1 cellular context compared by ENCODE assay signal in genomic region chr11:2884424-2884815, GRCh38.
TF ChIP-seq lines count a peak whose summit lies in the region.

No MANE protein-coding gene starts in this region.

TF ChIP-seq in K562, 482 proteins besides CTCF, POLR2A, EP300 and RAD21:
- 0 out of 4 replicates have a peak, but pooled peaks of 1 of the 2 experiments have one; percentile 20 for TF ChIP-seq UBTF (IDR thresholded peaks at IDR 0.05; ENCODE audit: borderline replicate concordance in 1 of 2, low read depth in 2 of 2, low read length in 2 of 2)
- TF ChIP-seq RB1 (IDR thresholded peaks at IDR 0.05; ENCODE audit: low read depth): 0 out of 2 replicates have a peak, but pooled peaks have one; percentile 4
- TF ChIP-seq VEZF1 (CRISPR knock-in tag; IDR thresholded peaks at IDR 0.05): peak; percentile 67
- TF ChIP-seq ZFP91 (CRISPR knock-in tag; IDR thresholded peaks at IDR 0.05): peak; percentile 85
- peak in 1 of 2 experiments; percentile 60 for TF ChIP-seq E2F6 (IDR thresholded peaks at IDR 0.05; ENCODE audit: borderline replicate concordance in 1 of 2, extremely low read depth in 1 of 2, insufficient read depth in 1 of 2, insufficient read length in 1 of 2, low read depth in 1 of 2, low read length in 1 of 2, poor library complexity in 1 of 2, severe bottlenecking in 1 of 2)
- no peak for TF ChIP-seq ZNF184 (CRISPR knock-in tag; IDR thresholded peaks at IDR 0.05)
- no peak for TF ChIP-seq KDM5B (IDR thresholded peaks at IDR 0.05; ENCODE audit: insufficient replicate concordance, low read depth, low read length)
- no peak for TF ChIP-seq CBFA2T3 (IDR thresholded peaks at IDR 0.05)
- TF ChIP-seq ZBTB7A (IDR thresholded peaks at IDR 0.05; ENCODE audit: borderline replicate concordance, control insufficient read depth, low read depth, low read length): peak; percentile 78; the same call in 1 of the 2 replicates
- TF ChIP-seq C11orf30 (IDR thresholded peaks at IDR 0.05; ENCODE audit: low read depth): no peak; the same call in 1 of the 2 replicates
TF ChIP-seq in K562: peak in this region for 6.
